ENCODE assay signal across 21 cellular contexts in the genomic region with DNA sequence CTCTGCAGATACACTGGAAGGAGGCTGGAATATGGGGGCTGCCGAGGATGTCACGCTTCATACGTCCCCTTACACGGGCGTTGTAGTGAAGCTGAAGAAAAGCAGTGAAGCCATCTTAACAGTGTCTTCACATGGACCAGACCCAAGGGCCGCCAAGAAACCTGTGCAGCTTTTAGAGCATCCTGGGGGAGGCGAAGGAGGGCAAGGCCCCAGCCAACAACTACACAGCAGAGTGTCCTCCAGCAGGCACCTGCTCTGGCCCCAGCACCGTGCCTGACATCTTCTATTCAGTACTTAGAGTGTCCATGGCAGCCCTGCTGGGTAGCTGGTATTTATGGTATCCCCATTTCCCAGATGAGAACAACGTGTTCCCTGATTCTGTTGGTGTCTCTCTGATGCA. TPM values are rescaled to one million over a fixed set of nuclear protein-coding genes. Genes with fewer than 3 reads are reported as not detected.
A peak's percentile ranks its signal among the peaks of the same experiment; 100 is the strongest.
DNase-seq lines count a peak whose midpoint lies in the region; ATAC-seq, FAIRE-seq and TF ChIP-seq lines count a peak whose summit lies in the region.
"Had no signal": no experiment of that assay in that cellular context is flagged by ENCODE, and none has a peak within 500 bp of the region (broad histone marks: within the 10 kb centered on the region; RNA-seq: fewer than 3 reads in every experiment).

No MANE protein-coding gene starts in this region.

- H3K36me3 Mint-ChIP-seq in CD14-positive monocyte, result peaks cover 44 to 76% of the 10 kb centered on the region in 2 donors
- H3K36me3 Mint-ChIP-seq in stimulated activated effector memory CD8-positive, alpha-beta T cell treated with anti-CD3 and anti-CD28 coated beads, Interleukin-12 subunit alpha, Interleukin-12 subunit beta, amount 100 ng/mL, for 72 hours, result no peaks in the 10 kb centered on the region

- peak overlapping the region; percentile 71 for H3K27ac ChIP-seq in neutrophil
- H3K27ac ChIP-seq: BLaER1, PC-9, SJSA1 had no signal

- H3K27me3 ChIP-seq in neutrophil, result no peaks in the 10 kb centered on the region
- H3K27me3 ChIP-seq: BLaER1, SJSA1 had no signal

- peaks cover 43 to 54% of the 10 kb centered on the region in 2 experiments for H3K4me1 ChIP-seq in neutrophil (ENCODE audit: control insufficient read depth in 1 of 2, insufficient read depth in 1 of 2, low read depth in 1 of 2, low read length in 1 of 2)

- no peak for FAIRE-seq in GM19239 (lab: Jason Lieb, UNC)
- FAIRE-seq: D721Med, G401.6 had no signal

- no peak overlapping the region for H3K4me3 ChIP-seq in neutrophil (ENCODE audit: low read depth in 1 of 2, low read length in 1 of 2)
- H3K4me3 ChIP-seq: BLaER1, PC-9, SJSA1 had no signal

- no peak overlapping the region for H3K4me3 Mint-ChIP-seq in CD14-positive monocyte
- H3K4me3 Mint-ChIP-seq in stimulated activated effector memory CD8-positive, alpha-beta T cell treated with anti-CD3 and anti-CD28 coated beads, Interleukin-12 subunit alpha, Interleukin-12 subunit beta, amount 100 ng/mL, for 72 hours, result no peak overlapping the region
- H3K4me3 Mint-ChIP-seq: CD4-positive, alpha-beta T cell had no signal

- H3K36me3 ChIP-seq in neutrophil, result no peaks in the 10 kb centered on the region
- H3K36me3 ChIP-seq: BLaER1, SJSA1 had no signal

- H3K27me3 Mint-ChIP-seq in CD14-positive monocyte (ENCODE audit: low read depth in 3 of 3), result no peaks in the 10 kb centered on the region
- H3K27me3 Mint-ChIP-seq: CD4-positive, alpha-beta T cell had no signal

- peaks cover 65% of the 10 kb centered on the region for H3K4me1 Mint-ChIP-seq in CD14-positive monocyte
- H3K4me1 Mint-ChIP-seq in stimulated activated effector memory CD8-positive, alpha-beta T cell treated with anti-CD3 and anti-CD28 coated beads, Interleukin-12 subunit alpha, Interleukin-12 subunit beta, amount 100 ng/mL, for 72 hours, result peaks cover 38% of the 10 kb centered on the region

- intact Hi-C loops in CD14-positive monocyte (cut with micrococcal nuclease), result loop anchor here (5.0 to 10.0 kb wide), 3 partner anchors 50 to 188 kb away; a partner anchor contains a TSS

- TF ChIP-seq CTCF in CD14-positive monocyte (IDR thresholded peaks at IDR 0.05), result no peak
- TF ChIP-seq CTCF in neutrophil (IDR thresholded peaks at IDR 0.05), result no peak

- DNase-seq in CD14-positive monocyte (ENCODE audit: low spot score) (no peak), hepatic stellate cell (ENCODE audit: low spot score) (no peak), kidney glomerular epithelial cell (lab: John Stamatoyannopoulos, UW) (no peak), GM19239 (ENCODE audit: insufficient read length, low spot score) (no peak)
- peak; percentile 46 for DNase-seq in activated CD8-positive, alpha-beta memory T cell treated with anti-CD3 and anti-CD28 coated beads, Interleukin-2, amount 50 U/mL, for 48 hours
- no peak for DNase-seq in stimulated activated effector memory CD8-positive, alpha-beta T cell treated with anti-CD3 and anti-CD28 coated beads, Interleukin-12 subunit alpha, Interleukin-12 subunit beta, amount 100 ng/mL, for 72 hours (ENCODE audit: low spot score in 2 of 2)
- DNase-seq: CD4-positive, alpha-beta T cell; GOT3; HCEC 1CT; KG1; MM.1S; NCI-H2029; NCI-H446 treated with DMSO at 0.1 percent for 48 hours; NCI-H526; PC-9 had no signal

- peaks cover 0 to 12% (median 0%) of the 10 kb centered on the region in 7 donors for H3K9me3 Mint-ChIP-seq in CD14-positive monocyte
- peaks cover 3% of the 10 kb centered on the region for H3K9me3 Mint-ChIP-seq in stimulated activated effector memory CD8-positive, alpha-beta T cell treated with anti-CD3 and anti-CD28 coated beads, Interleukin-12 subunit alpha, Interleukin-12 subunit beta, amount 100 ng/mL, for 72 hours

- no peak for ATAC-seq in stimulated activated effector memory CD8-positive, alpha-beta T cell treated with anti-CD3 and anti-CD28 coated beads, Interleukin-12 subunit alpha, Interleukin-12 subunit beta, amount 100 ng/mL, for 72 hours
- ATAC-seq: Right ventricle myocardium inferior had no signal

- H3K27ac Mint-ChIP-seq in CD14-positive monocyte, result peak overlapping the region; percentile 78 to 94 (median 92)
- H3K27ac Mint-ChIP-seq in stimulated activated effector memory CD8-positive, alpha-beta T cell treated with anti-CD3 and anti-CD28 coated beads, Interleukin-12 subunit alpha, Interleukin-12 subunit beta, amount 100 ng/mL, for 72 hours, result peak overlapping the region; percentile 55
- H3K27ac Mint-ChIP-seq: CD4-positive, alpha-beta T cell had no signal

- no peaks in the 10 kb centered on the region for H3K9me3 ChIP-seq in neutrophil
- H3K9me3 ChIP-seq: SJSA1 had no signal

RNA-seq across cellular contexts. Expression of a gene that starts 48.9 kb away (rescaled TPM):
- polyA plus RNA-seq in CD14-positive monocyte, result 10 to 100 TPM; 42.8 to 54.6 TPM
